Comparison of ENCODE assay signal across 22 cellular contexts in genomic region chr3:197800379-197800778, GRCh38. TPM values are rescaled to one million over a fixed set of nuclear protein-coding genes. Genes with fewer than 3 reads are reported as not detected.
DNase-seq lines count a peak whose midpoint lies in the region; ATAC-seq and TF ChIP-seq lines count a peak whose summit lies in the region.
"Had no signal": no experiment of that assay in that cellular context is flagged by ENCODE, and none has a peak within 500 bp of the region (broad histone marks: within the 10 kb centered on the region; RNA-seq: fewer than 3 reads in every experiment).

No MANE protein-coding gene starts in this region.

- H3K4me3 ChIP-seq in CD4-positive, CD25-positive, alpha-beta regulatory T cell (ENCODE audit: low read depth, low read length): no peak overlapping the region
- H3K4me3 ChIP-seq in HEK293 (ENCODE audit: low read depth, low read length) (no peak overlapping the region), ascending aorta (no peak overlapping the region), esophagus squamous epithelium (no peak overlapping the region)
- H3K4me3 ChIP-seq: BLaER1 treated with 17β-estradiol and CSF1 and Interleukin-3, amounts not matched to agents 10 nM and 100 nM; smooth muscle cell; testis had no signal

- H3K27me3 ChIP-seq in CD4-positive, CD25-positive, alpha-beta regulatory T cell (ENCODE audit: control insufficient read depth, insufficient read depth, low read length): no peaks in the 10 kb centered on the region
- H3K27me3 ChIP-seq in ascending aorta (no peaks in the 10 kb centered on the region), esophagus squamous epithelium (no peaks in the 10 kb centered on the region)
- H3K27me3 ChIP-seq: BLaER1 treated with 17β-estradiol and CSF1 and Interleukin-3, amounts not matched to agents 10 nM and 100 nM; testis had no signal

- H3K9me3 Mint-ChIP-seq in CD4-positive, CD25-positive, alpha-beta regulatory T cell: no peaks in the 10 kb centered on the region
- no peaks in the 10 kb centered on the region for H3K9me3 Mint-ChIP-seq in memory B cell
- no peaks in the 10 kb centered on the region for H3K9me3 Mint-ChIP-seq in type B pancreatic cell

- CTCF ChIA-PET in HEK293 (lab: Yijun Ruan, JAX): interaction anchor here (0.6 kb wide), 1 partner anchor 46 kb away, joined by 7 read pairs; no protein-coding TSS in a partner anchor

- intact Hi-C loops in ascending aorta (cut with DNase I): no loop called here
- intact Hi-C loops in esophagus squamous epithelium (cut with DNase I): no loop called here

- H3K4me1 Mint-ChIP-seq in CD4-positive, CD25-positive, alpha-beta regulatory T cell: peaks cover 34 to 77% (median 59%) of the 10 kb centered on the region in 4 donors
- peaks cover 48% of the 10 kb centered on the region for H3K4me1 Mint-ChIP-seq in memory B cell
- peaks cover 31% of the 10 kb centered on the region for H3K4me1 Mint-ChIP-seq in type B pancreatic cell (ENCODE audit: unreplicated experiment)

- no peak for ATAC-seq in CD4-positive, CD25-positive, alpha-beta regulatory T cell (ENCODE audit: low read depth in 2 of 2)
- ATAC-seq in memory B cell (ENCODE audit: low read depth) (no peak), HG02840 (IDR thresholded peaks at IDR 0.05; ENCODE audit: low FRiP score, unreplicated experiment) (no peak)
- ATAC-seq: activated CD4-positive, CD25-positive, alpha-beta regulatory T cell treated with anti-CD3 and anti-CD28 coated beads, Interleukin-2, amount 50 U/mL, for 24 hours had no signal

- peaks cover 2% of the 10 kb centered on the region for H3K36me3 ChIP-seq in CD4-positive, CD25-positive, alpha-beta regulatory T cell (ENCODE audit: control insufficient read depth, insufficient read depth, low read length)
- H3K36me3 ChIP-seq in HEK293 (ENCODE audit: control insufficient read depth in 2 of 2, insufficient read depth in 1 of 2, low read length in 2 of 2) (no peaks in the 10 kb centered on the region), ascending aorta (no peaks in the 10 kb centered on the region), esophagus squamous epithelium (no peaks in the 10 kb centered on the region)

- no peaks in the 10 kb centered on the region for H3K9me3 ChIP-seq in CD4-positive, CD25-positive, alpha-beta regulatory T cell (ENCODE audit: control insufficient read depth in 2 of 2, low read length in 2 of 2)
- H3K9me3 ChIP-seq in HEK293 (ENCODE audit: control insufficient read depth, insufficient read depth, low read depth, low read length): no peaks in the 10 kb centered on the region
- H3K9me3 ChIP-seq in ascending aorta: no peaks in the 10 kb centered on the region
- H3K9me3 ChIP-seq in esophagus squamous epithelium: no peaks in the 10 kb centered on the region
- H3K9me3 ChIP-seq: BLaER1 treated with 17β-estradiol and CSF1 and Interleukin-3, amounts not matched to agents 10 nM and 100 nM; testis had no signal

- no peaks in the 10 kb centered on the region for H3K27me3 Mint-ChIP-seq in CD4-positive, CD25-positive, alpha-beta regulatory T cell
- no peaks in the 10 kb centered on the region for H3K27me3 Mint-ChIP-seq in memory B cell
- H3K27me3 Mint-ChIP-seq in type B pancreatic cell: no peaks in the 10 kb centered on the region

- H3K4me3 Mint-ChIP-seq in CD4-positive, CD25-positive, alpha-beta regulatory T cell: no peak overlapping the region
- H3K4me3 Mint-ChIP-seq in memory B cell: no peak overlapping the region
- no peak overlapping the region for H3K4me3 Mint-ChIP-seq in type B pancreatic cell

- H3K4me1 ChIP-seq in CD4-positive, CD25-positive, alpha-beta regulatory T cell (ENCODE audit: control insufficient read depth, insufficient read depth, low read length, poor library complexity, severe bottlenecking): peaks cover 19% of the 10 kb centered on the region
- no peaks in the 10 kb centered on the region for H3K4me1 ChIP-seq in HEK293 (ENCODE audit: control insufficient read depth, insufficient read depth, low read length)
- H3K4me1 ChIP-seq in ascending aorta: peaks cover 4 to 33% of the 10 kb centered on the region in 2 donors
- H3K4me1 ChIP-seq in esophagus squamous epithelium: peaks cover 0 to 42% (median 5%) of the 10 kb centered on the region in 3 donors
- H3K4me1 ChIP-seq: testis had no signal

- 74 to 79% methylated on average over 3 of the region's 3 CpGs for WGBS in esophagus squamous epithelium, 2 donors

- no peak for DNase-seq in CD4-positive, CD25-positive, alpha-beta regulatory T cell
- DNase-seq in ascending aorta (ENCODE audit: low spot score in 2 of 2) (no peak), memory B cell (ENCODE audit: low spot score in 2 of 2) (no peak), esophagus squamous epithelium (lab: John Stamatoyannopoulos, UW) (no peak), type B pancreatic cell (ENCODE audit: extremely low spot score, unreplicated experiment) (no peak), NCI-H526 (lab: John Stamatoyannopoulos, UW) (no peak)
- DNase-seq: ACHN; activated naive CD4-positive, alpha-beta T cell treated with Interleukin-2 at 50 U/mL for 16 hours; dermis blood vessel endothelial cell; mammary epithelial cell; MV-4-11; NCI-H146; NCI-H2171 treated with DMSO at 0.1 percent for 48 hours; NCI-H526 treated with DMSO at 0.1 percent for 48 hours; nucleus accumbens; testis had no signal

- no peak overlapping the region for H3K27ac ChIP-seq in CD4-positive, CD25-positive, alpha-beta regulatory T cell (ENCODE audit: insufficient read depth, low read length, poor library complexity, severe bottlenecking)
- H3K27ac ChIP-seq in HEK293 (ENCODE audit: extremely low read depth, low read depth, low read length) (no peak overlapping the region), ascending aorta (peak overlapping the region; percentile 64 to 65), esophagus squamous epithelium (no peak overlapping the region)
- H3K27ac ChIP-seq: BLaER1 treated with 17β-estradiol and CSF1 and Interleukin-3, amounts not matched to agents 10 nM and 100 nM; KMS-11; testis had no signal

- no peak for TF ChIP-seq POLR2A in esophagus squamous epithelium (IDR thresholded peaks at IDR 0.05)

- H3K36me3 Mint-ChIP-seq in CD4-positive, CD25-positive, alpha-beta regulatory T cell: no peaks in the 10 kb centered on the region
- H3K36me3 Mint-ChIP-seq in memory B cell (peaks cover 3% of the 10 kb centered on the region), type B pancreatic cell (peaks cover 8% of the 10 kb centered on the region)

- H3K27ac Mint-ChIP-seq in CD4-positive, CD25-positive, alpha-beta regulatory T cell: peak overlapping the region in 2 of 3 donors; percentile 49 to 88
- H3K27ac Mint-ChIP-seq in memory B cell: peak overlapping the region; percentile 40
- no peak overlapping the region for H3K27ac Mint-ChIP-seq in type B pancreatic cell

- POLR2A ChIA-PET in HEK293 (lab: Yijun Ruan, JAX): interaction anchor here (1.2 kb wide), 1 partner anchor 10 kb away, joined by 6 read pairs; the partner anchor contains the start of gene LRCH3

- no peak for TF ChIP-seq CTCF in HEK293 (tag by site-specific recombination; IDR thresholded peaks at IDR 0.05)
- TF ChIP-seq CTCF in ascending aorta (IDR thresholded peaks at IDR 0.05): no peak
- TF ChIP-seq CTCF in esophagus squamous epithelium (IDR thresholded peaks at IDR 0.05): no peak
- TF ChIP-seq CTCF in type B pancreatic cell (conservative IDR thresholded peaks at IDR 0.05): no peak

TF ChIP-seq in HEK293, 187 proteins besides CTCF, POLR2A, EP300 and RAD21:
- TF ChIP-seq, protein P1, sequence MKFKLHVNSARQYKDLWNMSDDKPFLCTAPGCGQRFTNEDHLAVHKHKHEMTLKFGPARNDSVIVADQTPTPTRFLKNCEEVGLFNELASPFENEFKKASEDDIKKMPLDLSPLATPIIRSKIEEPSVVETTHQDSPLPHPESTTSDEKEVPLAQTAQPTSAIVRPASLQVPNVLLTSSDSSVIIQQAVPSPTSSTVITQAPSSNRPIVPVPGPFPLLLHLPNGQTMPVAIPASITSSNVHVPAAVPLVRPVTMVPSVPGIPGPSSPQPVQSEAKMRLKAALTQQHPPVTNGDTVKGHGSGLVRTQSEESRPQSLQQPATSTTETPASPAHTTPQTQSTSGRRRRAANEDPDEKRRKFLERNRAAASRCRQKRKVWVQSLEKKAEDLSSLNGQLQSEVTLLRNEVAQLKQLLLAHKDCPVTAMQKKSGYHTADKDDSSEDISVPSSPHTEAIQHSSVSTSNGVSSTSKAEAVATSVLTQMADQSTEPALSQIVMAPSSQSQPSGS (tag by site-specific recombination; IDR thresholded peaks at IDR 0.05; ENCODE audit: low read depth): no peak
- 0 out of 2 replicates have a peak, but pooled peaks have one; percentile 21 for TF ChIP-seq PRDM6 (tag by site-specific recombination; IDR thresholded peaks at IDR 0.05)

RNA-seq across cellular contexts. Expression of gene LRCH3, which starts 9.3 kb away (rescaled TPM):
- 66.1 TPM for total RNA-seq in CD4-positive, CD25-positive, alpha-beta regulatory T cell
- 10 to 100 TPM; 12.2 to 19.6 (median 16.1) TPM for polyA plus RNA-seq in CD4-positive, CD25-positive, alpha-beta regulatory T cell
- total RNA-seq in ascending aorta (22.2 TPM), esophagus squamous epithelium (100 to 1,000 TPM in 1 of 4 donors, 10 to 100 TPM in 3; 15.0 to 197 (median 23.2) TPM), type B pancreatic cell (ENCODE audit: low replicate concordance) (49.7 and 58.7 TPM in 2 replicates)

RNA-seq across cellular contexts. Expression of gene FYTTD1, which starts 50.7 kb away (rescaled TPM):
- total RNA-seq in CD4-positive, CD25-positive, alpha-beta regulatory T cell: 42.2 TPM
- 10 to 100 TPM; 75.5 to 91.0 (median 85.8) TPM for polyA plus RNA-seq in CD4-positive, CD25-positive, alpha-beta regulatory T cell
- total RNA-seq in ascending aorta: 14.0 TPM
- 10 to 100 TPM; 46.4 to 62.0 (median 52.6) TPM for total RNA-seq in esophagus squamous epithelium
- 52.1 and 58.8 TPM in 2 replicates for total RNA-seq in type B pancreatic cell (ENCODE audit: low replicate concordance)

Comparison
In these comparisons a context has a peak if more than half of its experiments do, and no peak if none do; other contexts are left out.
1. H3K27ac ChIP-seq: peak in ascending aorta (2 of 2); none in CD4-positive, CD25-positive, alpha-beta regulatory T cell (single experiment), HEK293 (single experiment) and esophagus squamous epithelium (0 of 4).